In genomic region chr17:40290629-40291296, GRCh38 we compare ENCODE assay signal across 7 cellular contexts. TPM values are rescaled to one million over a fixed set of nuclear protein-coding genes. Genes with fewer than 3 reads are reported as not detected.
A peak's percentile ranks its signal among the peaks of the same experiment; 100 is the strongest.
DNase-seq lines count a peak whose midpoint lies in the region; ATAC-seq, FAIRE-seq and TF ChIP-seq lines count a peak whose summit lies in the region.

No MANE protein-coding gene starts in this region.

- WGBS in mesendoderm (ENCODE audit: extremely low coverage, insufficient coverage, low lambda C conversion rate) = no CpG with 5 or more reads among the region's 4 CpGs

- no peak overlapping the region for H4K5ac ChIP-seq in mesendoderm (ENCODE audit: low read length)

- no peak overlapping the region for H2BK5ac ChIP-seq in mesendoderm (ENCODE audit: low read length)

- peak; percentile 66 for TF ChIP-seq CTCF in bronchial epithelial cell (IDR thresholded peaks at IDR 0.05; ENCODE audit: insufficient read depth, low read length, severe bottlenecking)

- DNase-seq in Caki2 (ENCODE audit: low read depth) (peak; percentile 87), HAP-1 (ENCODE audit: low spot score in 2 of 2) (peak; percentile 49 to 54), RCC 7860 (ENCODE audit: low spot score) (peak; percentile 63), bronchial epithelial cell (ENCODE audit: low read depth) (peak; percentile 94), mesendoderm (peak; percentile 79), HTR-8/SVneo (ENCODE audit: insufficient read length, low spot score) (no peak)

- H3K36me3 ChIP-seq in HAP-1 (replicated peaks) (peaks cover 66% of the 10 kb centered on the region), bronchial epithelial cell (ENCODE audit: control insufficient read depth, insufficient read depth, low read length) (peaks cover 2% of the 10 kb centered on the region), mesendoderm (ENCODE audit: control insufficient read depth, insufficient read depth, low read length) (peaks cover 7% of the 10 kb centered on the region)

- H3K4me3 ChIP-seq in HAP-1 = no peak overlapping the region
- no peak overlapping the region for H3K4me3 ChIP-seq in bronchial epithelial cell (ENCODE audit: low read depth, low read length)
- H3K4me3 ChIP-seq in mesendoderm (ENCODE audit: low read length) = no peak overlapping the region

- in situ Hi-C loops in Caki2 (cut with HindIII; ENCODE audit: low pct_unique_long_range_greater_than_20kb, low sequenced_read_pairs) = loop anchor here (25.0 kb wide), 1 partner anchor 103 kb away; the partner anchor contains the start of gene RAPGEFL1
- in situ Hi-C loops in HAP-1 (cut with MboI; ENCODE audit: low sequenced_read_pairs) = loop anchor here (5.0 to 10.0 kb wide), 2 partner anchors 88 to 266 kb away; no protein-coding TSS in a partner anchor

- FAIRE-seq in RCC 7860 (lab: Jason Lieb, UNC) (peak; percentile 38), bronchial epithelial cell (lab: Jason Lieb, UNC) (peak; percentile 18), HTR-8/SVneo (lab: Jason Lieb, UNC) (no peak)

- H3K4me2 ChIP-seq in mesendoderm (ENCODE audit: low read length) = no peak overlapping the region

- peaks cover 12% of the 10 kb centered on the region for H3K79me1 ChIP-seq in mesendoderm (ENCODE audit: low read length)

- H3K23ac ChIP-seq in mesendoderm (ENCODE audit: low read length) = no peak overlapping the region

- no peak overlapping the region for H3K56ac ChIP-seq in mesendoderm (ENCODE audit: low read length)

- no peak overlapping the region for H3K18ac ChIP-seq in mesendoderm (ENCODE audit: low read length)

- no peak overlapping the region for H2BK120ac ChIP-seq in mesendoderm (ENCODE audit: low read depth, low read length)

- no peak overlapping the region for H3K27ac ChIP-seq in mesendoderm (ENCODE audit: low read depth, low read length)

- no peak overlapping the region for H4K8ac ChIP-seq in mesendoderm (ENCODE audit: low read depth, low read length)

- no peaks in the 10 kb centered on the region for H3K9me3 ChIP-seq in HAP-1

- no peak overlapping the region for H2BK15ac ChIP-seq in mesendoderm (replicated peaks; ENCODE audit: low read depth)

- H3K4ac ChIP-seq in mesendoderm (ENCODE audit: low read depth, low read length) = no peak overlapping the region

- H3K27me3 ChIP-seq in HAP-1 (ENCODE audit: low read depth) (no peaks in the 10 kb centered on the region), bronchial epithelial cell (ENCODE audit: control insufficient read depth, insufficient read depth, low read length) (no peaks in the 10 kb centered on the region), mesendoderm (ENCODE audit: insufficient read depth, low read length, poor library complexity) (no peaks in the 10 kb centered on the region)

- H3K79me2 ChIP-seq in mesendoderm (ENCODE audit: control insufficient read depth, insufficient read depth, low read length) = peaks cover 23% of the 10 kb centered on the region

- peaks cover 4% of the 10 kb centered on the region for H3K4me1 ChIP-seq in HAP-1
- H3K4me1 ChIP-seq in mesendoderm (ENCODE audit: control insufficient read depth, low read depth, low read length) = peaks cover 2% of the 10 kb centered on the region

- ATAC-seq in GM21723 (IDR thresholded peaks at IDR 0.05; ENCODE audit: unreplicated experiment) = no peak

- no peak overlapping the region for H2AK5ac ChIP-seq in mesendoderm (ENCODE audit: low read length)

- no peak overlapping the region for H3K9ac ChIP-seq in mesendoderm (ENCODE audit: low read length)

RNA-seq across cellular contexts. Expression of gene CDC6, which starts 3.1 kb away (rescaled TPM):
- total RNA-seq in Caki2 (2014; rRNA removed; shearing (Covaris generic); ENCODE audit: low replicate concordance) = 60.9 and 68.1 TPM in 2 replicates
- total RNA-seq in bronchial epithelial cell = 3.4 and 4.6 TPM in 2 replicates
- 114 TPM for polyA plus RNA-seq in mesendoderm (2013, experiment 1 of 2)
- 117 TPM for polyA plus RNA-seq in mesendoderm (2013, experiment 2 of 2)

RNA-seq across cellular contexts. Expression of gene RARA, which starts 18.2 kb away (rescaled TPM):
- total RNA-seq in Caki2 (2014; rRNA removed; shearing (Covaris generic); ENCODE audit: low replicate concordance) = 11.4 and 26.0 TPM in 2 replicates
- total RNA-seq in bronchial epithelial cell = 1.3 and 2.3 TPM in 2 replicates
- polyA plus RNA-seq in mesendoderm (2013, experiment 1 of 2) = 30.6 TPM
- polyA plus RNA-seq in mesendoderm (2013, experiment 2 of 2) = 29.9 TPM

Comparison
In these comparisons a context has a peak if more than half of its experiments do, and no peak if none do; other contexts are left out.
1. RNA of gene CDC6, which starts 3.1 kb away (total RNA-seq): 60.9 to 68.1 TPM in Caki2; 3.4 to 4.6 TPM in bronchial epithelial cell; every median in the first group is over 10 times any median in the second.